Comparison of ENCODE assay signal across 23 cellular contexts in genomic region chr22:42695294-42695693, GRCh38. TPM values are rescaled to one million over a fixed set of nuclear protein-coding genes. Genes with fewer than 3 reads are reported as not detected.
A peak's percentile ranks its signal among the peaks of the same experiment; 100 is the strongest.
DNase-seq lines count a peak whose midpoint lies in the region; ATAC-seq and TF ChIP-seq lines count a peak whose summit lies in the region.
"Had no signal": no experiment of that assay in that cellular context is flagged by ENCODE, and none has a peak within 500 bp of the region (broad histone marks: within the 10 kb centered on the region; RNA-seq: fewer than 3 reads in every experiment).

No MANE protein-coding gene starts in this region.

- no peaks in the 10 kb centered on the region for H3K9me3 Mint-ChIP-seq in MCF 10A (ENCODE audit: unreplicated experiment)
- H3K9me3 Mint-ChIP-seq: activated CD4-positive, alpha-beta memory T cell treated with anti-CD3 and anti-CD28 coated beads, Interleukin-2, amount 10 ng/mL, durations not matched to agents 7 days and 5 days; activated naive CD4-positive, alpha-beta T cell treated with anti-CD3 and anti-CD28 coated beads for 36 hours had no signal

- no peak overlapping the region for H2BK120ac ChIP-seq in trophoblast cell (ENCODE audit: insufficient read depth, low read length, poor library complexity)

- H3K4me3 Mint-ChIP-seq in MCF 10A (ENCODE audit: unreplicated experiment) = no peak overlapping the region
- H3K4me3 Mint-ChIP-seq: activated CD4-positive, alpha-beta memory T cell treated with anti-CD3 and anti-CD28 coated beads, Interleukin-2, amount 10 ng/mL, durations not matched to agents 7 days and 5 days; activated naive CD4-positive, alpha-beta T cell treated with anti-CD3 and anti-CD28 coated beads for 36 hours; B cell; T-helper 17 cell had no signal

- H3K23ac ChIP-seq in trophoblast cell (ENCODE audit: low read length) = no peak overlapping the region

- CTCF ChIA-PET in MCF 10A (lab: Yijun Ruan, JAX) = no interaction called here

- H4K12ac ChIP-seq in trophoblast cell (ENCODE audit: low read depth, low read length) = no peak overlapping the region

- DNase-seq in MCF 10A (ENCODE audit: unreplicated experiment) (no peak), breast epithelium (ENCODE audit: low spot score in 2 of 2) (no peak), left cardiac atrium (no peak), trophoblast cell (no peak), aorta (peak; percentile 83 to 87), erythroblast (lab: John Stamatoyannopoulos, UW) (no peak), lower leg skin (ENCODE audit: low spot score in 2 of 2) (no peak)
- DNase-seq: activated CD4-positive, alpha-beta memory T cell treated with anti-CD3 and anti-CD28 coated beads, Interleukin-2, amount 10 ng/mL, durations not matched to agents 7 days and 5 days; activated naive CD4-positive, alpha-beta T cell treated with anti-CD3 and anti-CD28 coated beads for 36 hours; activated T-cell treated with anti-CD3 and anti-CD28 coated beads, Interleukin-2, amount 50 U/mL, for 1 hour; Karpas-422; NCI-H1417; NCI-H69; right lobe of liver; SIG-M5; stimulated activated naive CD4-positive, alpha-beta T cell; T-helper 17 cell; upper lobe of right lung had no signal

- POLR2A ChIA-PET in MCF 10A (lab: Yijun Ruan, JAX) = no interaction called here

- no peak overlapping the region for H4K8ac ChIP-seq in trophoblast cell (ENCODE audit: low read depth, low read length)

- peak overlapping the region; percentile 49 for H3K27ac Mint-ChIP-seq in MCF 10A (ENCODE audit: low read depth, unreplicated experiment)
- H3K27ac Mint-ChIP-seq: activated CD4-positive, alpha-beta memory T cell treated with anti-CD3 and anti-CD28 coated beads, Interleukin-2, amount 10 ng/mL, durations not matched to agents 7 days and 5 days; activated naive CD4-positive, alpha-beta T cell treated with anti-CD3 and anti-CD28 coated beads for 36 hours; B cell; T-helper 17 cell had no signal

- no TSS peak for BruUV-seq in MCF 10A (replicated peaks; lab: Mats Ljungman, UMichigan)

- ATAC-seq in left cardiac atrium (peak; percentile 16 to 29), aorta (ENCODE audit: low FRiP score) (peak; percentile 61), GM21717 (IDR thresholded peaks at IDR 0.05; ENCODE audit: unreplicated experiment) (no peak)
- ATAC-seq: right lobe of liver, T-helper 17 cell, upper lobe of right lung had no signal

- no peak overlapping the region for H3K4ac ChIP-seq in trophoblast cell (ENCODE audit: low read depth, low read length)

- H3K79me2 ChIP-seq in trophoblast cell (ENCODE audit: control insufficient read depth, insufficient read depth, low read length, poor library complexity) = no peaks in the 10 kb centered on the region

- H3K4me1 ChIP-seq in breast epithelium (no peaks in the 10 kb centered on the region), trophoblast cell (ENCODE audit: control insufficient read depth in 1 of 2, insufficient read depth in 2 of 2, low read length in 2 of 2) (peaks cover 12% of the 10 kb centered on the region in 2 experiments), aorta (ENCODE audit: control insufficient read depth in 1 of 2, insufficient read depth in 2 of 2, low read length in 2 of 2) (no peaks in the 10 kb centered on the region)
- H3K4me1 ChIP-seq: right lobe of liver had no signal

- no peak overlapping the region for H3K18ac ChIP-seq in trophoblast cell (ENCODE audit: low read length)

- TF ChIP-seq CTCF in MCF 10A (IDR thresholded peaks at IDR 0.05; ENCODE audit: unreplicated experiment) = no peak
- TF ChIP-seq CTCF in breast epithelium (IDR thresholded peaks at IDR 0.05) = no peak
- no peak for TF ChIP-seq CTCF in lower leg skin (IDR thresholded peaks at IDR 0.05)

- no peak overlapping the region for H2BK5ac ChIP-seq in trophoblast cell (ENCODE audit: low read depth, low read length, poor library complexity)

- H3K4me3 ChIP-seq in breast epithelium (no peak overlapping the region), trophoblast cell (ENCODE audit: low read depth, low read length) (no peak overlapping the region), aorta (ENCODE audit: low read length in 2 of 2) (no peak overlapping the region), lower leg skin (ENCODE audit: low read depth, poor library complexity, severe bottlenecking) (no peak overlapping the region)
- H3K4me3 ChIP-seq: right lobe of liver, upper lobe of right lung had no signal

- no peaks in the 10 kb centered on the region for H3K9me3 ChIP-seq in breast epithelium
- H3K9me3 ChIP-seq in trophoblast cell (ENCODE audit: insufficient read depth, low read depth, low read length) = peaks cover 2% of the 10 kb centered on the region
- no peaks in the 10 kb centered on the region for H3K9me3 ChIP-seq in aorta (ENCODE audit: control insufficient read depth, low read length)
- H3K9me3 ChIP-seq: neutrophil, right lobe of liver, upper lobe of right lung had no signal

- no peak overlapping the region for H3K14ac ChIP-seq in trophoblast cell (ENCODE audit: low read length)

- H3K27ac ChIP-seq in breast epithelium (no peak overlapping the region), trophoblast cell (ENCODE audit: low read depth, low read length) (no peak overlapping the region), aorta (ENCODE audit: low read depth in 1 of 2, low read length in 2 of 2) (peak overlapping the region; percentile 14 to 68)
- H3K27ac ChIP-seq: 22Rv1, neutrophil, right lobe of liver, upper lobe of right lung had no signal

- H3K27me3 ChIP-seq in breast epithelium = no peaks in the 10 kb centered on the region
- no peaks in the 10 kb centered on the region for H3K27me3 ChIP-seq in trophoblast cell (ENCODE audit: insufficient read depth, low read length)
- no peaks in the 10 kb centered on the region for H3K27me3 ChIP-seq in aorta (ENCODE audit: control insufficient read depth in 1 of 2, insufficient read depth in 2 of 2, low read length in 1 of 2)
- H3K27me3 ChIP-seq: right lobe of liver, upper lobe of right lung had no signal

- H4K91ac ChIP-seq in trophoblast cell (ENCODE audit: low read depth, low read length) = no peak overlapping the region

- H3K9ac ChIP-seq in trophoblast cell (ENCODE audit: low read length) = no peak overlapping the region

- no CpG with 5 or more reads among the region's 10 CpGs for WGBS in trophoblast cell (ENCODE audit: extremely low coverage, insufficient coverage, insufficient read length)
- WGBS in aorta, 2 donors = 3 to 8% methylated on average over 10 of the region's 10 CpGs
- WGBS in lower leg skin, 2 donors = 16 to 60% methylated on average over 3 to 9 of the region's 10 CpGs

- no peaks in the 10 kb centered on the region for H3K27me3 Mint-ChIP-seq in MCF 10A (ENCODE audit: insufficient read depth, unreplicated experiment)
- H3K27me3 Mint-ChIP-seq: activated CD4-positive, alpha-beta memory T cell treated with anti-CD3 and anti-CD28 coated beads, Interleukin-2, amount 10 ng/mL, durations not matched to agents 7 days and 5 days; B cell; T-helper 17 cell had no signal

- peaks cover 19% of the 10 kb centered on the region for H3K4me1 Mint-ChIP-seq in MCF 10A (ENCODE audit: insufficient read depth, unreplicated experiment)
- H3K4me1 Mint-ChIP-seq: activated CD4-positive, alpha-beta memory T cell treated with anti-CD3 and anti-CD28 coated beads, Interleukin-2, amount 10 ng/mL, durations not matched to agents 7 days and 5 days had no signal

- H3K4me2 ChIP-seq in trophoblast cell (ENCODE audit: low read length) = no peak overlapping the region

- H3K36me3 ChIP-seq in breast epithelium = no peaks in the 10 kb centered on the region
- peaks cover 0 to 5% of the 10 kb centered on the region in 2 experiments for H3K36me3 ChIP-seq in trophoblast cell (ENCODE audit: control insufficient read depth in 1 of 2, insufficient read depth in 2 of 2, low read length in 2 of 2)
- peaks cover 0 to 6% of the 10 kb centered on the region in 2 donors for H3K36me3 ChIP-seq in aorta (ENCODE audit: control insufficient read depth in 1 of 2, insufficient read depth in 2 of 2, low read length in 1 of 2)
- H3K36me3 ChIP-seq: neutrophil, right lobe of liver had no signal

- no peak overlapping the region for H2BK12ac ChIP-seq in trophoblast cell (ENCODE audit: low read length)

- no peak overlapping the region for H2AFZ ChIP-seq in trophoblast cell (ENCODE audit: insufficient read depth, low read length, poor library complexity)

- intact Hi-C loops in MCF 10A (cut with micrococcal nuclease) (no loop called here), breast epithelium (cut with DNase I; ENCODE audit: low total_unique reads) (loop anchor here (5.0 kb wide), 1 partner anchor 43 kb away; no protein-coding TSS in a partner anchor), left cardiac atrium (cut with DNase I) (no loop called here), aorta (cut with DNase I) (no loop called here), lower leg skin (cut with DNase I; ENCODE audit: low total_unique reads) (no loop called here)

- H2AK5ac ChIP-seq in trophoblast cell (ENCODE audit: low read length) = peak overlapping the region; percentile 12

- H3K79me1 ChIP-seq in trophoblast cell (ENCODE audit: low read length) = peaks cover 3% of the 10 kb centered on the region

- peaks cover 20% of the 10 kb centered on the region for H3K36me3 Mint-ChIP-seq in MCF 10A (ENCODE audit: insufficient read depth, unreplicated experiment)

- TF ChIP-seq POLR2A in breast epithelium (IDR thresholded peaks at IDR 0.05) (no peak), erythroblast (IDR thresholded peaks at IDR 0.05; ENCODE audit: low read length) (no peak), lower leg skin (IDR thresholded peaks at IDR 0.05) (no peak)

RNA-seq across cellular contexts. Expression of gene A4GALT, which starts 25.4 kb away (rescaled TPM):
- total RNA-seq in MCF 10A (2022) = 8.7 and 12.3 TPM in 2 replicates
- total RNA-seq in breast epithelium = 10 to 100 TPM in 2 of 3 donors, 1 to 10 TPM in 1; 6.6 to 32.8 (median 22.9) TPM
- total RNA-seq in left cardiac atrium = 100 to 1,000 TPM in 1 of 2 donors, 10 to 100 TPM in 1; 56.0 to 108 TPM
- polyA plus RNA-seq in trophoblast cell (2013) = 7.6 and 8.4 TPM in 2 replicates
- 10 to 100 TPM; 62.1 to 72.3 TPM for total RNA-seq in aorta
- 10 to 100 TPM; 15.8 to 75.8 TPM for polyA plus RNA-seq in aorta
- 10 to 100 TPM in 2 of 4 donors, 1 to 10 TPM in 2; 4.5 to 20.1 (median 10.9) TPM for total RNA-seq in lower leg skin
- total RNA-seq: activated naive CD4-positive, alpha-beta T cell treated with anti-CD3 and anti-CD28 coated beads for 36 hours; T-helper 17 cell had no signal

RNA-seq across cellular contexts. Expression of gene CYB5R3, which starts 46.1 kb away (rescaled TPM):
- total RNA-seq in MCF 10A (2022) (104 and 114 TPM in 2 replicates), breast epithelium (100 to 1,000 TPM in 1 of 3 donors, 10 to 100 TPM in 2; 56.5 to 248 (median 87.5) TPM), left cardiac atrium (100 to 1,000 TPM; 295 to 306 TPM), aorta (100 to 1,000 TPM; 430 to 444 TPM), lower leg skin (100 to 1,000 TPM; 122 to 182 (median 152) TPM)
- 155 and 156 TPM in 2 replicates for polyA plus RNA-seq in trophoblast cell (2013)
- 100 to 1,000 TPM; 346 to 756 TPM for polyA plus RNA-seq in aorta

RNA-seq across cellular contexts. Expression of gene ATP5MGL, which starts 54.9 kb away (rescaled TPM):
- total RNA-seq in MCF 10A (2022) (0.83 and 1.1 TPM in 2 replicates), breast epithelium (under 1 TPM in 1 of 3 donors, not detected in 2; 0.73 TPM), left cardiac atrium (under 1 TPM; 0.42 to 0.77 TPM), aorta (1 to 10 TPM; 1.5 to 2.7 TPM), lower leg skin (under 1 TPM in 1 of 4 donors, not detected in 3; 0.94 TPM)
- not detected in 2 replicates for polyA plus RNA-seq in trophoblast cell (2013)
- polyA plus RNA-seq in aorta = not detected
- total RNA-seq: HT-29 had no signal

Comparison
In these comparisons a context has a peak if more than half of its experiments do, and no peak if none do; other contexts are left out.
1. DNase-seq: peak in aorta (2 of 2); none in MCF 10A (single experiment), breast epithelium (0 of 2), left cardiac atrium (single experiment), trophoblast cell (0 of 2), erythroblast (0 of 2) and lower leg skin (0 of 2).
2. H3K27ac ChIP-seq: peak in aorta (2 of 2); none in breast epithelium (0 of 2) and trophoblast cell (single experiment).